Comparison of ENCODE assay signal across 8 cellular contexts in the genomic region with DNA sequence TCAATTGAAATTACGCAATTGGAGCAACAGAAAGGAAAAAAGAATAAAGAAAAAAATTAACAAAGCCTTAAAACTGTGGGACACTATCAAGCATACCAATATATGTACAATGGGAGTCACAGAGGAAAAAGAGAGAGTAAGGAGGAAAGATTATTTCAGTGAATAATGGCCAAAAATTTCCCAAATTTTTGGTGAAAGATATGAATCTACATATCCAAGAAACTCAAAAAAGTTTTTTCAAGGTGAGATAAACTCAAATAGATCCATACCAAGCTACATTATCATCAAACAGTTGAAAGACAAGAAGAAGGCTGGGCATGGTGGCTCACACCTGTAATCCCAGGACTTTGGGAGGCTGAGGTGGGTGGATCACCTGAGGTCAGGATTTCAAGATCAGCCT.
"Had no signal": no experiment of that assay in that cellular context is flagged by ENCODE, and none has a peak within 500 bp of the region (broad histone marks: within the 10 kb centered on the region; RNA-seq: fewer than 3 reads in every experiment).

No MANE protein-coding gene starts in this region.

- DNase-seq: GDM1, GF-D8 had no signal

- FAIRE-seq: G401.6, GM12878, GM12891, GM12892, GM18507, GM19239 had no signal

- ATAC-seq: GM12878 had no signal

- H3K4me3 ChIP-seq: GM12878 had no signal
